ENCODE assay signal across 15 cellular contexts in genomic region chr11:131486100-131486499, GRCh38.
A peak's percentile ranks its signal among the peaks of the same experiment; 100 is the strongest.
DNase-seq lines count a peak whose midpoint lies in the region; TF ChIP-seq lines count a peak whose summit lies in the region.
"Had no signal": no experiment of that assay in that cellular context is flagged by ENCODE, and none has a peak within 500 bp of the region (broad histone marks: within the 10 kb centered on the region; RNA-seq: fewer than 3 reads in every experiment).

No MANE protein-coding gene starts in this region.

- H2AFZ ChIP-seq in GM23248, result no peak overlapping the region
- no peak overlapping the region for H2AFZ ChIP-seq in H9 (ENCODE audit: low read length)

- H3K27me3 ChIP-seq in GM23248 (replicated peaks; ENCODE audit: insufficient read depth) (peaks cover 19% of the 10 kb centered on the region), brain microvascular endothelial cell (replicated peaks) (no peaks in the 10 kb centered on the region), H9 (ENCODE audit: insufficient read depth, low read length) (no peaks in the 10 kb centered on the region)

- 3 to 17% methylated on average over 3 of the region's 3 CpGs for whole genome bisulfite sequencing in GM23248 (ENCODE audit: low coverage in 1 of 2, low lambda C conversion rate in 2 of 2, missing lambda C conversion rate in 2 of 2), 2 experiments
- no CpG with 5 or more reads among the region's 3 CpGs for WGBS in H9 (ENCODE audit: extremely low coverage, insufficient read length, low lambda C conversion rate)

- in situ Hi-C loops in GM23248 (cut with MboI) (no loop called here), brain microvascular endothelial cell (cut with HindIII; ENCODE audit: low pct_ligation_motif_present, low sequenced_read_pairs) (no loop called here)

- H2AK5ac ChIP-seq in H9 (ENCODE audit: insufficient read length, low read length), result no peak overlapping the region

- H4K91ac ChIP-seq in H9 (ENCODE audit: insufficient read length, low read depth, low read length), result no peak overlapping the region

- H2BK120ac ChIP-seq in H9 (ENCODE audit: low read depth, low read length, poor library complexity, severe bottlenecking), result no peak overlapping the region

- H3K9me3 ChIP-seq in GM23248 (ENCODE audit: low read depth) (no peaks in the 10 kb centered on the region), H9 (ENCODE audit: control insufficient read depth, low read depth, low read length) (no peaks in the 10 kb centered on the region)

- no peak overlapping the region for H3K18ac ChIP-seq in H9 (ENCODE audit: insufficient read length, low read depth, low read length)

- H3K4me3 ChIP-seq in GM23248 (no peak overlapping the region), brain microvascular endothelial cell (ENCODE audit: low read depth, low read length) (no peak overlapping the region)

- H3K4me3 Mint-ChIP-seq in H9, result no peak overlapping the region

- H3K23me2 ChIP-seq in H9 (ENCODE audit: insufficient read length, low read depth, low read length, poor library complexity, severe bottlenecking), result no peaks in the 10 kb centered on the region

- no peaks in the 10 kb centered on the region for H3K36me3 Mint-ChIP-seq in H9 (ENCODE audit: insufficient read depth in 1 of 3, low read depth in 3 of 3)

- no peaks in the 10 kb centered on the region for H3K79me1 ChIP-seq in H9 (ENCODE audit: insufficient read depth, low read depth, low read length, poor library complexity, severe bottlenecking)

- no peaks in the 10 kb centered on the region for H3K36me3 ChIP-seq in GM23248 (ENCODE audit: low read depth)
- H3K36me3 ChIP-seq in brain microvascular endothelial cell (replicated peaks), result no peaks in the 10 kb centered on the region

- H3K23ac ChIP-seq in H9 (ENCODE audit: insufficient read length, low read depth, low read length), result no peak overlapping the region

- DNase-seq in GM23248 (peak; percentile 53), brain microvascular endothelial cell (peak; percentile 53), occipital lobe (lab: John Stamatoyannopoulos, UW) (peak; percentile 74), HEK293T (ENCODE audit: extremely low spot score) (no peak), H9 (no peak)
- DNase-seq in activated CD4-positive, CD25-positive, alpha-beta regulatory T cell (lab: John Stamatoyannopoulos, UW), result no peak
- DNase-seq: KG1, NCI-H1048, NCI-H2107, NCI-H345, NCI-H526 treated with DMSO at 0.1 percent for 48 hours, SHP77 had no signal

- H2BK5ac ChIP-seq in H9 (ENCODE audit: insufficient read length, low read length), result no peak overlapping the region

- H3K4me2 ChIP-seq in GM23248 (ENCODE audit: unreplicated experiment), result no peak overlapping the region
- H3K4me2 ChIP-seq in H9 (ENCODE audit: insufficient read depth, insufficient read length, low read length), result no peak overlapping the region

- H3K27ac ChIP-seq in GM23248, result no peak overlapping the region
- H3K27ac ChIP-seq in brain microvascular endothelial cell, result no peak overlapping the region
- H3K27ac ChIP-seq in temporal lobe (ENCODE audit: low read depth, low read length), result peak overlapping the region; percentile 13
- H3K27ac ChIP-seq in H9 (ENCODE audit: insufficient read length, low read depth, low read length), result no peak overlapping the region
- H3K27ac ChIP-seq: C4-2B, HL-60 had no signal

- H3K9me3 Mint-ChIP-seq in H9, result no peaks in the 10 kb centered on the region

- H4K20me1 ChIP-seq in GM23248 (ENCODE audit: insufficient read depth) (no peaks in the 10 kb centered on the region), H9 (ENCODE audit: control insufficient read depth, insufficient read depth, insufficient read length) (no peaks in the 10 kb centered on the region)

- H2BK20ac ChIP-seq in H9 (ENCODE audit: low read depth, low read length, poor library complexity, severe bottlenecking), result no peak overlapping the region

- H4K8ac ChIP-seq in H9 (replicated peaks; ENCODE audit: insufficient read length, low read depth, low read length), result no peak overlapping the region

- H3K56ac ChIP-seq in H9 (ENCODE audit: insufficient read length, low read depth, low read length), result no peak overlapping the region

- H3K79me2 ChIP-seq in GM23248 (ENCODE audit: insufficient read depth) (no peaks in the 10 kb centered on the region), H9 (ENCODE audit: insufficient read depth, low read length) (no peaks in the 10 kb centered on the region)

- H4K5ac ChIP-seq in H9 (ENCODE audit: insufficient read length, low read depth, low read length), result no peak overlapping the region

- H3T11ph ChIP-seq in H9 (ENCODE audit: low read length), result no peak overlapping the region

- CTCF ChIA-PET in HEK293T (lab: Yijun Ruan, JAX), result no interaction called here

- H3K9me2 ChIP-seq in GM23248 (ENCODE audit: insufficient read depth), result no peaks in the 10 kb centered on the region

- H3K4me1 Mint-ChIP-seq in H9, result peaks cover 25 to 36% of the 10 kb centered on the region in 2 experiments

- peaks cover 2% of the 10 kb centered on the region; the same call in 1 of the 2 replicates for H3K27me3 Mint-ChIP-seq in H9 (ENCODE audit: low read depth)

- no peak overlapping the region for H3K4ac ChIP-seq in H9 (ENCODE audit: low read depth, low read length)

- no peak overlapping the region; a peak in 1 of 7 replicates for H3K27ac Mint-ChIP-seq in H9

- POLR2A ChIA-PET in HEK293T (lab: Yijun Ruan, JAX), result no interaction called here

- H3K9ac ChIP-seq in GM23248 (no peak overlapping the region), H9 (ENCODE audit: extremely low read depth, insufficient read length, low read length) (no peak overlapping the region)

- no peak overlapping the region for H2BK15ac ChIP-seq in H9 (ENCODE audit: low read depth, low read length)

- H2BK12ac ChIP-seq in H9 (ENCODE audit: insufficient read length, low read depth, low read length), result no peak overlapping the region

- no peaks in the 10 kb centered on the region for H3F3A ChIP-seq in GM23248 (ENCODE audit: insufficient read depth)

- no peak overlapping the region for H3K14ac ChIP-seq in H9 (ENCODE audit: insufficient read depth, low read length)

- no peak for TF ChIP-seq CTCF in brain microvascular endothelial cell (IDR thresholded peaks at IDR 0.05; ENCODE audit: low read depth, low read length, missing control alignments)
- TF ChIP-seq CTCF in H9 (conservative IDR thresholded peaks at IDR 0.05), result no peak

- peaks cover 5% of the 10 kb centered on the region; the same call in 1 of the 2 replicates for H3K4me1 ChIP-seq in GM23248 (ENCODE audit: insufficient read depth)
- H3K4me1 ChIP-seq in H9 (ENCODE audit: insufficient read depth, low read length), result no peaks in the 10 kb centered on the region; the same call in 1 of the 2 replicates

TF ChIP-seq in HEK293T, 16 proteins besides CTCF, POLR2A, EP300 and RAD21:
- TF ChIP-seq HDGF (IDR thresholded peaks at IDR 0.05; ENCODE audit: borderline replicate concordance) (no peak), FOXM1 (IDR thresholded peaks at IDR 0.05; ENCODE audit: borderline replicate concordance) (no peak), FOXK2 (IDR thresholded peaks at IDR 0.05) (no peak), CTBP1 (IDR thresholded peaks at IDR 0.05; ENCODE audit: borderline replicate concordance) (no peak), ARNT (IDR thresholded peaks at IDR 0.05) (no peak), ELF4 (IDR thresholded peaks at IDR 0.05) (no peak), L3MBTL2 (conservative IDR thresholded peaks at IDR 0.05) (no peak), FOXA1 (IDR thresholded peaks at IDR 0.05) (no peak), NFRKB (IDR thresholded peaks at IDR 0.05) (no peak), ZNF384 (IDR thresholded peaks at IDR 0.05) (no peak), LEF1 (IDR thresholded peaks at IDR 0.05; ENCODE audit: borderline replicate concordance) (no peak), PKNOX1 (IDR thresholded peaks at IDR 0.05) (no peak), BHLHE40 (IDR thresholded peaks at IDR 0.05; ENCODE audit: borderline replicate concordance) (no peak)
TF ChIP-seq in HEK293T: peak in this region for 0.

Comparison
In these comparisons a context has a peak if more than half of its experiments do, and no peak if none do; other contexts are left out.
1. DNase-seq: peak in GM23248 (single experiment), brain microvascular endothelial cell (single experiment) and occipital lobe (single experiment); none in HEK293T (single experiment), H9 (single experiment) and activated CD4-positive, CD25-positive, alpha-beta regulatory T cell (0 of 4).